Comparison of ENCODE assay signal across 13 cellular contexts in the genomic region with DNA sequence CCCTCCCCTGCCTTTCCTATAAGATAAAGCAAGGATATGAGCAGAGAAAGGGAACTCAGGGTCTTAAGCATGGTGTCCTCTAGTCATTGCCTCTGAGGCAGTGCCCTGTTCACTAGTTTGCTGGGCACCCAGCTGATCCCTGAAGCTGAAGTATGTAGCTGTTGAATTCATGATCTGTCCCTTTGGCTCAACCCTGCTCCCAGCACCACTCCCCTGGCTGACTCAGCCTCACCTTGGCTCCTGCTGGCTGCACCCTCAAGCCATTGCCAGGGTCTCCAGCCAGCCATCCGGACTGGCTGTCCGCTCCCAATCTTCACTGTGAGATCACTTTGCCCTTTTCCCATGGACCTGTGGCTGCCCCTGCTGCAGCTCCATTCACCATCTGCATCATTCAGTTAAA.
"Had no signal": no experiment of that assay in that cellular context is flagged by ENCODE, and none has a peak within 500 bp of the region (broad histone marks: within the 10 kb centered on the region; RNA-seq: fewer than 3 reads in every experiment).

No MANE protein-coding gene starts in this region.

- H3K9me3 ChIP-seq: esophagus squamous epithelium, thoracic aorta, vagina had no signal

- H2AFZ ChIP-seq: neural progenitor cell had no signal

- ATAC-seq: activated CD8-positive, alpha-beta T cell treated with anti-CD3 and anti-CD28 coated beads for 36 hours; gastrocnemius medialis had no signal

- H3K27ac ChIP-seq: esophagus squamous epithelium, gastrocnemius medialis, left ventricle myocardium inferior, neural progenitor cell, stomach, thoracic aorta, vagina, WERI-Rb-1 had no signal

- H3K4me2 ChIP-seq: neural progenitor cell had no signal

- H3K4me1 ChIP-seq: esophagus squamous epithelium, gastrocnemius medialis, left ventricle myocardium inferior, neural progenitor cell, stomach, vagina had no signal

- H3K36me3 ChIP-seq: esophagus squamous epithelium, gastrocnemius medialis, left ventricle myocardium inferior, neural progenitor cell, stomach, thoracic aorta, vagina, WERI-Rb-1 had no signal

- H3K4me3 ChIP-seq: esophagus squamous epithelium, gastrocnemius medialis, left ventricle myocardium inferior, neural progenitor cell, stomach, thoracic aorta, vagina had no signal

- H3K9ac ChIP-seq: neural progenitor cell had no signal

- H3K27me3 ChIP-seq: esophagus squamous epithelium, gastrocnemius medialis, neural progenitor cell, stomach, vagina had no signal

- DNase-seq: activated CD4-positive, alpha-beta T cell treated with anti-CD3 and anti-CD28 coated beads for 4 hours; activated CD8-positive, alpha-beta memory T cell treated with anti-CD3 and anti-CD28 coated beads, Interleukin-2, amount 50 U/mL, for 48 hours; activated CD8-positive, alpha-beta T cell treated with anti-CD3 and anti-CD28 coated beads for 36 hours; activated naive CD4-positive, alpha-beta T cell; esophagus squamous epithelium; gastrocnemius medialis; islet precursor cell; left ventricle myocardium inferior; stomach; WERI-Rb-1 had no signal
